ENCODE assay signal across 19 cellular contexts in genomic region chr1:243481101-243481500, GRCh38.
A peak's percentile ranks its signal among the peaks of the same experiment; 100 is the strongest.
DNase-seq lines count a peak whose midpoint lies in the region; ATAC-seq and TF ChIP-seq lines count a peak whose summit lies in the region.
"Had no signal": no experiment of that assay in that cellular context is flagged by ENCODE, and none has a peak within 500 bp of the region (broad histone marks: within the 10 kb centered on the region; RNA-seq: fewer than 3 reads in every experiment).

No MANE protein-coding gene starts in this region.

- no peak overlapping the region for H3K4me3 Mint-ChIP-seq in stimulated activated naive CD8-positive, alpha-beta T cell treated with anti-CD3 and anti-CD28 coated beads, Interleukin-15, amount 100 ng/mL, for 72 hours
- no peak overlapping the region for H3K4me3 Mint-ChIP-seq in activated CD8-positive, alpha-beta T cell treated with anti-CD3 and anti-CD28 coated beads, Interleukin-2, amount 10 ng/mL, durations not matched to agents 7 days and 5 days
- peak overlapping the region in 3 of 5 donors; percentile 10 to 43 (median 43) for H3K4me3 Mint-ChIP-seq in immature natural killer cell

- no peaks in the 10 kb centered on the region for H3K36me3 Mint-ChIP-seq in activated CD8-positive, alpha-beta T cell treated with anti-CD3 and anti-CD28 coated beads, Interleukin-2, amount 10 ng/mL, durations not matched to agents 7 days and 5 days (ENCODE audit: low read depth)
- H3K36me3 Mint-ChIP-seq in immature natural killer cell: no peaks in the 10 kb centered on the region

- ATAC-seq in stimulated activated naive CD8-positive, alpha-beta T cell treated with anti-CD3 and anti-CD28 coated beads, Interleukin-15, Interleukin-2, amounts not matched to agents 100 U/mL and 50 U/mL, for 24 hours: peak; percentile 26
- ATAC-seq in stimulated activated naive CD8-positive, alpha-beta T cell treated with anti-CD3 and anti-CD28 coated beads, Interleukin-15, amount 100 ng/mL, for 72 hours: no peak
- ATAC-seq in activated CD8-positive, alpha-beta T cell treated with anti-CD3 and anti-CD28 coated beads, Interleukin-2, amount 10 ng/mL, durations not matched to agents 7 days and 5 days: peak; percentile 43
- no peak for ATAC-seq in GM21526 (IDR thresholded peaks at IDR 0.05; ENCODE audit: low FRiP score, unreplicated experiment)
- ATAC-seq: Right ventricle myocardium inferior had no signal

- peaks cover 6% of the 10 kb centered on the region for H3K27me3 Mint-ChIP-seq in stimulated activated naive CD8-positive, alpha-beta T cell treated with anti-CD3 and anti-CD28 coated beads, Interleukin-15, amount 100 ng/mL, for 72 hours
- no peaks in the 10 kb centered on the region for H3K27me3 Mint-ChIP-seq in activated CD8-positive, alpha-beta T cell treated with anti-CD3 and anti-CD28 coated beads, Interleukin-2, amount 10 ng/mL, durations not matched to agents 7 days and 5 days (ENCODE audit: low read depth)
- H3K27me3 Mint-ChIP-seq in immature natural killer cell (ENCODE audit: low read depth in 3 of 3): peaks cover 4 to 8% (median 5%) of the 10 kb centered on the region in 3 donors

- H3K27ac ChIP-seq in sigmoid colon: no peak overlapping the region

- H3K4me3 ChIP-seq in sigmoid colon: no peak overlapping the region

- TF ChIP-seq POLR2A in sigmoid colon (IDR thresholded peaks at IDR 0.05): no peak

- POLR2A ChIA-PET in activated CD8-positive, alpha-beta T cell treated with anti-CD3 and anti-CD28 coated beads, Interleukin-2, amount 10 ng/mL, durations not matched to agents 7 days and 5 days (lab: Charles Lee): no interaction called here

- H3K27ac Mint-ChIP-seq in stimulated activated naive CD8-positive, alpha-beta T cell treated with anti-CD3 and anti-CD28 coated beads, Interleukin-15, amount 100 ng/mL, for 72 hours: no peak overlapping the region
- H3K27ac Mint-ChIP-seq in activated CD8-positive, alpha-beta T cell treated with anti-CD3 and anti-CD28 coated beads, Interleukin-2, amount 10 ng/mL, durations not matched to agents 7 days and 5 days: no peak overlapping the region
- H3K27ac Mint-ChIP-seq in immature natural killer cell: peak overlapping the region in 1 of 6 donors; percentile 41

- no peak for TF ChIP-seq CTCF in sigmoid colon (IDR thresholded peaks at IDR 0.05)

- no peaks in the 10 kb centered on the region for H3K27me3 ChIP-seq in sigmoid colon

- H3K36me3 ChIP-seq in sigmoid colon: no peaks in the 10 kb centered on the region

- CTCF ChIA-PET in activated CD8-positive, alpha-beta T cell treated with anti-CD3 and anti-CD28 coated beads, Interleukin-2, amount 10 ng/mL, durations not matched to agents 7 days and 5 days (lab: Charles Lee): no interaction called here

- no peaks in the 10 kb centered on the region for H3K9me3 ChIP-seq in sigmoid colon

- intact Hi-C loops in sigmoid colon (cut with DNase I): loop anchor here (5.0 kb wide), 2 partner anchors 266 to 791 kb away; no protein-coding TSS in a partner anchor

- no peak for DNase-seq in stimulated activated naive CD8-positive, alpha-beta T cell treated with anti-CD3 and anti-CD28 coated beads, Interleukin-15, Interleukin-2, amounts not matched to agents 100 U/mL and 50 U/mL, for 24 hours
- no peak for DNase-seq in stimulated activated naive CD8-positive, alpha-beta T cell treated with anti-CD3 and anti-CD28 coated beads, Interleukin-15, amount 100 ng/mL, for 72 hours
- DNase-seq in activated CD8-positive, alpha-beta T cell treated with anti-CD3 and anti-CD28 coated beads, Interleukin-2, amount 10 ng/mL, durations not matched to agents 7 days and 5 days: no peak
- DNase-seq in immature natural killer cell: no peak
- DNase-seq in sigmoid colon: no peak
- DNase-seq in amniotic stem cell (lab: John Stamatoyannopoulos, UW): no peak
- DNase-seq: CD4-positive, CD25-positive, alpha-beta regulatory T cell; EL; GF-D8; H7; Karpas-422; NCI-H1417; NCI-H1694 treated with DMSO at 0.1 percent for 48 hours; NCI-H2081 treated with DMSO at 0.1 percent for 48 hours; NCI-H446; NCI-H526 treated with DMSO at 0.1 percent for 48 hours; OCI-M1 had no signal

- H3K4me1 Mint-ChIP-seq in stimulated activated naive CD8-positive, alpha-beta T cell treated with anti-CD3 and anti-CD28 coated beads, Interleukin-15, amount 100 ng/mL, for 72 hours: peaks cover 21% of the 10 kb centered on the region
- peaks cover 26% of the 10 kb centered on the region for H3K4me1 Mint-ChIP-seq in activated CD8-positive, alpha-beta T cell treated with anti-CD3 and anti-CD28 coated beads, Interleukin-2, amount 10 ng/mL, durations not matched to agents 7 days and 5 days (ENCODE audit: low read depth)
- peaks cover 20 to 22% of the 10 kb centered on the region in 2 donors for H3K4me1 Mint-ChIP-seq in immature natural killer cell

- WGBS in sigmoid colon, 2 donors: 96 to 97% methylated on average over 5 of the region's 5 CpGs

- H3K4me1 ChIP-seq in sigmoid colon: peaks cover 0 to 17% (median 11%) of the 10 kb centered on the region in 4 donors

- peaks cover 0 to 8% of the 10 kb centered on the region in 2 donors for H3K9me3 Mint-ChIP-seq in stimulated activated naive CD8-positive, alpha-beta T cell treated with anti-CD3 and anti-CD28 coated beads, Interleukin-15, amount 100 ng/mL, for 72 hours
- no peaks in the 10 kb centered on the region for H3K9me3 Mint-ChIP-seq in activated CD8-positive, alpha-beta T cell treated with anti-CD3 and anti-CD28 coated beads, Interleukin-2, amount 10 ng/mL, durations not matched to agents 7 days and 5 days (ENCODE audit: insufficient read depth)
- H3K9me3 Mint-ChIP-seq in immature natural killer cell: no peaks in the 10 kb centered on the region

- TF ChIP-seq EP300 in sigmoid colon (IDR thresholded peaks at IDR 0.05): no peak

Comparison
In these comparisons a context has a peak if more than half of its experiments do, and no peak if none do; other contexts are left out.
1. ATAC-seq: peak in stimulated activated naive CD8-positive, alpha-beta T cell treated with anti-CD3 and anti-CD28 coated beads, Interleukin-15, Interleukin-2, amounts not matched to agents 100 U/mL and 50 U/mL, for 24 hours (single experiment) and activated CD8-positive, alpha-beta T cell treated with anti-CD3 and anti-CD28 coated beads, Interleukin-2, amount 10 ng/mL, durations not matched to agents 7 days and 5 days (single experiment); none in stimulated activated naive CD8-positive, alpha-beta T cell treated with anti-CD3 and anti-CD28 coated beads, Interleukin-15, amount 100 ng/mL, for 72 hours (single experiment) and GM21526 (single experiment).
2. H3K4me3 Mint-ChIP-seq: peak in immature natural killer cell (3 of 5); none in stimulated activated naive CD8-positive, alpha-beta T cell treated with anti-CD3 and anti-CD28 coated beads, Interleukin-15, amount 100 ng/mL, for 72 hours (0 of 2) and activated CD8-positive, alpha-beta T cell treated with anti-CD3 and anti-CD28 coated beads, Interleukin-2, amount 10 ng/mL, durations not matched to agents 7 days and 5 days (single experiment).